9 cellular contexts compared by ENCODE assay signal in the genomic region with DNA sequence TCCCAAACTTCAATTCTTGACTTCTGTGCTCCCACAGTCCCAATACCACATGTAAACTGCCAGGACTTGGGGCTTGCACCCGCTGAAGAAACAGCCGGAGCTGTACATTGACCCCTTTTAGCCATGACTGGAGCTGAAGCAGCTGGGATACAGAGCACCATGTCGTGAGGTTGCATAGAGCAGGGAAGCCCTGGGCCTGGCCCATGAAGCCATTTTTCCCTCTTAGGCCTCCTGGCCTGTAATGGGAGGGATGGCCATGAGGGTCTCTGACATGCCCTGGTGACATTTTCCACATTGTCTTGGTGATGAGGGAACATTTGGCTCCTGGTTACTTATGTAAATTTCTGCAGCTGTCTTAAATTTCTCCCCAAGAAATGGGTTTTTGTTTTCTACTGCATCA. TPM values are rescaled to one million over a fixed set of nuclear protein-coding genes. Genes with fewer than 3 reads are reported as not detected.
"Had no signal": no experiment of that assay in that cellular context is flagged by ENCODE, and none has a peak within 500 bp of the region (broad histone marks: within the 10 kb centered on the region; RNA-seq: fewer than 3 reads in every experiment).

No MANE protein-coding gene starts in this region.

- H3K27me3 Mint-ChIP-seq: IgD-negative memory B cell had no signal

- H3K27ac ChIP-seq: HL-60, KMS-11 had no signal

- FAIRE-seq: HepG2, HTR-8/SVneo had no signal

- H3K9ac ChIP-seq: KMS-11 had no signal

- DNase-seq: IMR-90, KBM-7, KG1 had no signal

- ATAC-seq: HepG2 had no signal

- H3K4me2 ChIP-seq: KMS-11 had no signal

RNA-seq across cellular contexts. Expression of a gene that starts 9.8 kb away (rescaled TPM):
- total RNA-seq: HepG2, HT-29, IMR-90 had no signal
- polyA plus RNA-seq: HepG2, IgD-negative memory B cell, IMR-90 had no signal
